In genomic region chr6:97282726-97283617, GRCh38 we compare ENCODE assay signal across 7 cellular contexts.
DNase-seq lines count a peak whose midpoint lies in the region; ATAC-seq and TF ChIP-seq lines count a peak whose summit lies in the region.

A gene with protein sequence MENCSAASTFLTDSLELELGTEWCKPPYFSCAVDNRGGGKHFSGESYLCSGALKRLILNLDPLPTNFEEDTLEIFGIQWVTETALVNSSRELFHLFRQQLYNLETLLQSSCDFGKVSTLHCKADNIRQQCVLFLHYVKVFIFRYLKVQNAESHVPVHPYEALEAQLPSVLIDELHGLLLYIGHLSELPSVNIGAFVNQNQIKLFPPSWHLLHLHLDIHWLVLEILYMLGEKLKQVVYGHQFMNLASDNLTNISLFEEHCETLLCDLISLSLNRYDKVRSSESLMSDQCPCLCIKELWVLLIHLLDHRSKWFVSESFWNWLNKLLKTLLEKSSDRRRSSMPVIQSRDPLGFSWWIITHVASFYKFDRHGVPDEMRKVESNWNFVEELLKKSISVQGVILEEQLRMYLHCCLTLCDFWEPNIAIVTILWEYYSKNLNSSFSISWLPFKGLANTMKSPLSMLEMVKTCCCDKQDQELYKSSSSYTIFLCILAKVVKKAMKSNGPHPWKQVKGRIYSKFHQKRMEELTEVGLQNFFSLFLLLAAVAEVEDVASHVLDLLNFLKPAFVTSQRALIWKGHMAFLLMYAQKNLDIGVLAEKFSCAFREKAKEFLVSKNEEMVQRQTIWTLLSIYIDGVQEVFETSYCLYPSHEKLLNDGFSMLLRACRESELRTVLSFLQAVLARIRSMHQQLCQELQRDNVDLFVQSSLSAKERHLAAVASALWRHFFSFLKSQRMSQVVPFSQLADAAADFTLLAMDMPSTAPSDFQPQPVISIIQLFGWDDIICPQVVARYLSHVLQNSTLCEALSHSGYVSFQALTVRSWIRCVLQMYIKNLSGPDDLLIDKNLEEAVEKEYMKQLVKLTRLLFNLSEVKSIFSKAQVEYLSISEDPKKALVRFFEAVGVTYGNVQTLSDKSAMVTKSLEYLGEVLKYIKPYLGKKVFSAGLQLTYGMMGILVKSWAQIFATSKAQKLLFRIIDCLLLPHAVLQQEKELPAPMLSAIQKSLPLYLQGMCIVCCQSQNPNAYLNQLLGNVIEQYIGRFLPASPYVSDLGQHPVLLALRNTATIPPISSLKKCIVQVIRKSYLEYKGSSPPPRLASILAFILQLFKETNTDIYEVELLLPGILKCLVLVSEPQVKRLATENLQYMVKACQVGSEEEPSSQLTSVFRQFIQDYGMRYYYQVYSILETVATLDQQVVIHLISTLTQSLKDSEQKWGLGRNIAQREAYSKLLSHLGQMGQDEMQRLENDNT (minus strand): TSS chr6:97283216. CDS start chr6:97282477, 739 bp downstream.

- in situ Hi-C loops in astrocyte of the cerebellum (cut with HindIII; ENCODE audit: low sequenced_read_pairs), result no loop called here

- H3K4me3 ChIP-seq in astrocyte of the cerebellum (ENCODE audit: low read depth, low read length), result peak within 1 kb of the TSS; percentile 93
- H3K4me3 ChIP-seq in retinal pigment epithelial cell (ENCODE audit: low read length), result peak within 1 kb of the TSS; percentile 94

- ATAC-seq in GM18511 (IDR thresholded peaks at IDR 0.05; ENCODE audit: unreplicated experiment), result peak; percentile 95
- ATAC-seq in HG03025 (IDR thresholded peaks at IDR 0.05; ENCODE audit: low FRiP score, unreplicated experiment), result peak; percentile 98

- DNase-seq in NCI-H2029 treated with DMSO at 0.1 percent for 48 hours (lab: John Stamatoyannopoulos, UW) (peak; percentile 84), T-helper 22 cell (ENCODE audit: low read depth) (peak; percentile 85), astrocyte of the cerebellum (ENCODE audit: low read depth) (peak; percentile 93), hippocampal formation (lab: John Stamatoyannopoulos, UW) (peak; percentile 73 to 75), retinal pigment epithelial cell (ENCODE audit: low read depth) (peak; percentile 85)

- no peak for TF ChIP-seq CTCF in astrocyte of the cerebellum (IDR thresholded peaks at IDR 0.05; ENCODE audit: low read depth, low read length, missing control alignments)
- no peak for TF ChIP-seq CTCF in retinal pigment epithelial cell (conservative IDR thresholded peaks at IDR 0.05; ENCODE audit: low read depth, low read length)

Comparison
In these comparisons a context has a peak if more than half of its experiments do, and no peak if none do; other contexts are left out.
1. Peak in every context shown above with its lines: DNase-seq, ATAC-seq and H3K4me3 ChIP-seq.